ENCODE assay signal across 1 cellular context in genomic region chr14:104110491-104111209, GRCh38.
TF ChIP-seq lines count a peak whose summit lies in the region.

No MANE protein-coding gene starts in this region.

TF ChIP-seq in HEK293, 187 proteins besides CTCF, POLR2A, EP300 and RAD21 (continued from another document):
- TF ChIP-seq ZNF518A (tag by site-specific recombination; conservative IDR thresholded peaks at IDR 0.05; ENCODE audit: low read depth) (no peak), ZNF133 (tag by site-specific recombination; IDR thresholded peaks at IDR 0.05) (no peak), ZNF501 (tag by site-specific recombination; IDR thresholded peaks at IDR 0.05) (no peak), ZNF677 (tag by site-specific recombination; IDR thresholded peaks at IDR 0.05) (no peak), EGR2 (tag by site-specific recombination; IDR thresholded peaks at IDR 0.05; ENCODE audit: low read depth) (peak; percentile 66; the same call in 1 of the 2 replicates), ZNF274 (IDR thresholded peaks at IDR 0.05; ENCODE audit: low read length) (no peak), ZNF274 (tag by site-specific recombination; IDR thresholded peaks at IDR 0.05; ENCODE audit: borderline replicate concordance) (no peak), ZNF529 (tag by site-specific recombination; IDR thresholded peaks at IDR 0.05; ENCODE audit: insufficient replicate concordance) (no peak), ZNF645 (tag by site-specific recombination; IDR thresholded peaks at IDR 0.05) (no peak), ZNF140 (tag by site-specific recombination; IDR thresholded peaks at IDR 0.05) (no peak), GFI1B (tag by site-specific recombination; IDR thresholded peaks at IDR 0.05) (no peak)
